ENCODE assay signal across 17 cellular contexts in genomic region chr6:110689275-110689935, GRCh38.
DNase-seq lines count a peak whose midpoint lies in the region; ATAC-seq and TF ChIP-seq lines count a peak whose summit lies in the region.
"Had no signal": no experiment of that assay in that cellular context is flagged by ENCODE, and none has a peak within 500 bp of the region (broad histone marks: within the 10 kb centered on the region; RNA-seq: fewer than 3 reads in every experiment).

No MANE protein-coding gene starts in this region.

- ATAC-seq in GM21723 (IDR thresholded peaks at IDR 0.05; ENCODE audit: unreplicated experiment) (no peak), HG03025 (IDR thresholded peaks at IDR 0.05; ENCODE audit: low FRiP score, unreplicated experiment) (no peak)

- H3K27ac ChIP-seq in breast epithelium (no peak overlapping the region), Peyer's patch (no peak overlapping the region)
- H3K27ac ChIP-seq: parathyroid adenoma, stomach had no signal

- H3K4me3 Mint-ChIP-seq in MCF 10A (ENCODE audit: unreplicated experiment) = no peak overlapping the region
- H3K4me3 Mint-ChIP-seq: activated CD4-positive, alpha-beta T cell treated with anti-CD3 and anti-CD28 coated beads, Interleukin-2, amount 10 ng/mL, durations not matched to agents 7 days and 5 days; dendritic cell treated with granulocyte-macrophage colony-stimulating factor and Interleukin-4, amounts not matched to agents 40 ng/mL and 50 ng/mL, for 4 days had no signal

- no peaks in the 10 kb centered on the region for H3K9me3 ChIP-seq in breast epithelium
- H3K9me3 ChIP-seq in Peyer's patch = no peaks in the 10 kb centered on the region
- H3K9me3 ChIP-seq: HAP-1, stomach had no signal

- no peaks in the 10 kb centered on the region for H3K27me3 ChIP-seq in breast epithelium
- no peaks in the 10 kb centered on the region for H3K27me3 ChIP-seq in Peyer's patch
- H3K27me3 ChIP-seq: stomach had no signal

- H3K27me3 Mint-ChIP-seq in MCF 10A (ENCODE audit: insufficient read depth, unreplicated experiment) = no peaks in the 10 kb centered on the region
- H3K27me3 Mint-ChIP-seq: activated CD4-positive, alpha-beta T cell treated with anti-CD3 and anti-CD28 coated beads, Interleukin-2, amount 10 ng/mL, durations not matched to agents 7 days and 5 days; dendritic cell treated with granulocyte-macrophage colony-stimulating factor and Interleukin-4, amounts not matched to agents 40 ng/mL and 50 ng/mL, for 4 days had no signal

- H3K36me3 Mint-ChIP-seq in MCF 10A (ENCODE audit: insufficient read depth, unreplicated experiment) = no peaks in the 10 kb centered on the region

- no peak for TF ChIP-seq POLR2A in breast epithelium (IDR thresholded peaks at IDR 0.05)
- no peak for TF ChIP-seq POLR2A in Peyer's patch (IDR thresholded peaks at IDR 0.05)

- no TSS peak for BruUV-seq in MCF 10A (replicated peaks; lab: Mats Ljungman, UMichigan)

- H3K27ac Mint-ChIP-seq in MCF 10A (ENCODE audit: low read depth, unreplicated experiment) = no peak overlapping the region
- H3K27ac Mint-ChIP-seq: activated CD4-positive, alpha-beta T cell treated with anti-CD3 and anti-CD28 coated beads, Interleukin-2, amount 10 ng/mL, durations not matched to agents 7 days and 5 days; dendritic cell treated with granulocyte-macrophage colony-stimulating factor and Interleukin-4, amounts not matched to agents 40 ng/mL and 50 ng/mL, for 4 days had no signal

- intact Hi-C loops in MCF 10A (cut with micrococcal nuclease) = no loop called here
- intact Hi-C loops in breast epithelium (cut with DNase I; ENCODE audit: low total_unique reads) = loop anchor here (10.0 kb wide), 2 partner anchors 255 to 455 kb away; no protein-coding TSS in a partner anchor

- TF ChIP-seq CTCF in MCF 10A (IDR thresholded peaks at IDR 0.05; ENCODE audit: unreplicated experiment) (no peak), breast epithelium (IDR thresholded peaks at IDR 0.05) (no peak), Peyer's patch (IDR thresholded peaks at IDR 0.05) (no peak)

- CTCF ChIA-PET in MCF 10A (lab: Yijun Ruan, JAX) = interaction anchor here (0.6 to 3.6 kb wide), 13 partner anchors 10 to 507 kb away, joined by 3 to 20 read pairs (median 3); no protein-coding TSS in a partner anchor

- no peaks in the 10 kb centered on the region for H3K9me3 Mint-ChIP-seq in MCF 10A (ENCODE audit: unreplicated experiment)
- H3K9me3 Mint-ChIP-seq: dendritic cell treated with granulocyte-macrophage colony-stimulating factor and Interleukin-4, amounts not matched to agents 40 ng/mL and 50 ng/mL, for 4 days had no signal

- DNase-seq in MCF 10A (ENCODE audit: unreplicated experiment) = peak; percentile 42
- DNase-seq in breast epithelium (ENCODE audit: low spot score in 2 of 2) = no peak
- peak; percentile 13 for DNase-seq in NCI-H774 (lab: John Stamatoyannopoulos, UW)
- peak; percentile 8 for DNase-seq in iPS-NIHi11 (ENCODE audit: low spot score)
- DNase-seq in Peyer's patch = no peak
- no peak for DNase-seq in stimulated activated CD4-positive, alpha-beta T cell treated with anti-CD3 and anti-CD28 coated beads, Interleukin-4, amount 100 ng/mL, for 24 hours
- DNase-seq: activated CD4-positive, alpha-beta T cell treated with anti-CD3 and anti-CD28 coated beads, Interleukin-2, amount 10 ng/mL, durations not matched to agents 7 days and 5 days; activated naive CD4-positive, alpha-beta T cell treated with anti-CD3 and anti-CD28 coated beads, Interleukin-2, amount 50 U/mL, for 16 hours; KBM-7; NCI-H524 treated with DMSO at 0.1 percent for 48 hours; stimulated activated CD4-positive, alpha-beta T cell treated with anti-CD3 and anti-CD28 coated beads, Interleukin-1b, Interleukin-23, amount 100 ng/mL, for 48 hours had no signal

- H3K36me3 ChIP-seq in breast epithelium (no peaks in the 10 kb centered on the region), Peyer's patch (no peaks in the 10 kb centered on the region)
- H3K36me3 ChIP-seq: HAP-1, stomach had no signal

- H3K4me1 ChIP-seq in breast epithelium (peaks cover 0 to 10% of the 10 kb centered on the region in 2 donors), Peyer's patch (peaks cover 0 to 9% (median 3%) of the 10 kb centered on the region in 4 donors)
- H3K4me1 ChIP-seq: HAP-1, parathyroid adenoma had no signal

- H3K4me1 Mint-ChIP-seq in MCF 10A (ENCODE audit: insufficient read depth, unreplicated experiment) = peaks cover 16% of the 10 kb centered on the region

- H3K4me3 ChIP-seq in breast epithelium (no peak overlapping the region), Peyer's patch (no peak overlapping the region)
- H3K4me3 ChIP-seq: HAP-1, stomach had no signal

- POLR2A ChIA-PET in MCF 10A (lab: Yijun Ruan, JAX) = interaction anchor here (0.8 to 1.6 kb wide), 8 partner anchors 125 to 299 kb away, joined by 3 to 12 read pairs (median 5); partner anchors contain the start of gene CDK19

Comparison
In these comparisons a context has a peak if more than half of its experiments do, and no peak if none do; other contexts are left out.
1. DNase-seq: peak in MCF 10A (single experiment), NCI-H774 (single experiment) and iPS-NIHi11 (single experiment); none in breast epithelium (0 of 2), Peyer's patch (0 of 3) and stimulated activated CD4-positive, alpha-beta T cell treated with anti-CD3 and anti-CD28 coated beads, Interleukin-4, amount 100 ng/mL, for 24 hours (single experiment).